ENCODE assay signal across 14 cellular contexts in genomic region chr22:27778299-27779090, GRCh38. TPM values are rescaled to one million over a fixed set of nuclear protein-coding genes. Genes with fewer than 3 reads are reported as not detected.
DNase-seq lines count a peak whose midpoint lies in the region; ATAC-seq and TF ChIP-seq lines count a peak whose summit lies in the region.
"Had no signal": no experiment of that assay in that cellular context is flagged by ENCODE, and none has a peak within 500 bp of the region (broad histone marks: within the 10 kb centered on the region; RNA-seq: fewer than 3 reads in every experiment).

No MANE protein-coding gene starts in this region.

- no peaks in the 10 kb centered on the region for H3K36me3 ChIP-seq in psoas muscle (ENCODE audit: insufficient read depth in 1 of 2, low read depth in 1 of 2)

- WGBS in psoas muscle, 3 donors = 33 to 50% (median 34%) methylated on average over 24 of the region's 24 CpGs

- H3K27me3 ChIP-seq in psoas muscle (ENCODE audit: insufficient read depth in 3 of 3, low read length in 2 of 3) = no peaks in the 10 kb centered on the region
- H3K27me3 ChIP-seq: body of pancreas had no signal

- H3K36me3 Mint-ChIP-seq in CD14-positive monocyte (no peaks in the 10 kb centered on the region), WTC11 (peaks cover 7% of the 10 kb centered on the region)
- H3K36me3 Mint-ChIP-seq in activated naive CD4-positive, alpha-beta T cell treated with anti-CD3 and anti-CD28 coated beads, Interleukin-2, amount 50 U/mL, for 72 hours = no peaks in the 10 kb centered on the region

- H3K4me1 ChIP-seq in psoas muscle = peaks cover 48% of the 10 kb centered on the region
- H3K4me1 ChIP-seq: body of pancreas had no signal

- H3K27ac ChIP-seq in psoas muscle = peak overlapping the region; percentile 94
- H3K27ac ChIP-seq: body of pancreas had no signal

- no peaks in the 10 kb centered on the region for H3K9me3 ChIP-seq in psoas muscle
- H3K9me3 ChIP-seq: body of pancreas, mucosa of descending colon had no signal

- H3K4me3 ChIP-seq in fibroblast of villous mesenchyme (ENCODE audit: low read depth, low read length) (no peak overlapping the region), psoas muscle (no peak overlapping the region)
- H3K4me3 ChIP-seq: body of pancreas, mucosa of descending colon had no signal

- H3K27me3 Mint-ChIP-seq in CD14-positive monocyte (ENCODE audit: low read depth in 3 of 3) (peaks cover 15 to 26% (median 17%) of the 10 kb centered on the region in 3 donors), WTC11 (ENCODE audit: low read depth) (no peaks in the 10 kb centered on the region)

- no peak for TF ChIP-seq CTCF in CD14-positive monocyte (IDR thresholded peaks at IDR 0.05)
- no peak for TF ChIP-seq CTCF in WTC11 (IDR thresholded peaks at IDR 0.05)
- TF ChIP-seq CTCF in fibroblast of villous mesenchyme (IDR thresholded peaks at IDR 0.05; ENCODE audit: insufficient read depth, low read depth, low read length) = no peak
- no peak for TF ChIP-seq CTCF in psoas muscle (IDR thresholded peaks at IDR 0.05)

- H3K4me1 Mint-ChIP-seq in CD14-positive monocyte (peaks cover 21% of the 10 kb centered on the region), WTC11 (peaks cover 65% of the 10 kb centered on the region)

- H3K9me3 Mint-ChIP-seq in CD14-positive monocyte = no peaks in the 10 kb centered on the region
- peaks cover 6% of the 10 kb centered on the region for H3K9me3 Mint-ChIP-seq in WTC11
- H3K9me3 Mint-ChIP-seq in activated naive CD4-positive, alpha-beta T cell treated with anti-CD3 and anti-CD28 coated beads, Interleukin-2, amount 50 U/mL, for 72 hours = no peaks in the 10 kb centered on the region
- H3K9me3 Mint-ChIP-seq: effector memory CD8-positive, alpha-beta T cell had no signal

- no peak for ATAC-seq in WTC11
- ATAC-seq in psoas muscle = peak in 1 of 4 donors; percentile 15
- no peak for ATAC-seq in activated naive CD4-positive, alpha-beta T cell treated with anti-CD3 and anti-CD28 coated beads, Interleukin-2, amount 50 U/mL, for 72 hours
- ATAC-seq: body of pancreas; effector memory CD8-positive, alpha-beta T cell; mucosa of descending colon had no signal

- DNase-seq in CD14-positive monocyte (ENCODE audit: low spot score) = no peak
- DNase-seq in WTC11 (ENCODE audit: low spot score) = no peak
- peak; percentile 77 for DNase-seq in fibroblast of villous mesenchyme (ENCODE audit: low read depth)
- peak in 1 of 2 donors; percentile 14 for DNase-seq in psoas muscle
- no peak for DNase-seq in midbrain (lab: John Stamatoyannopoulos, UW)
- DNase-seq in hippocampal formation (lab: John Stamatoyannopoulos, UW) = no peak
- no peak for DNase-seq in NCI-H2227 (lab: John Stamatoyannopoulos, UW; ENCODE audit: unreplicated experiment)
- no peak for DNase-seq in activated naive CD4-positive, alpha-beta T cell treated with anti-CD3 and anti-CD28 coated beads, Interleukin-2, amount 50 U/mL, for 72 hours (ENCODE audit: low spot score in 2 of 2)
- DNase-seq: activated effector memory CD4-positive, alpha-beta T cell treated with anti-CD3 and anti-CD28 coated beads, Interleukin-2, amount 50 U/mL, for 16 hours; body of pancreas; DMS153; effector memory CD8-positive, alpha-beta T cell; glutamatergic neuron; mucosa of descending colon had no signal

- POLR2A ChIA-PET in WTC11 (lab: Charles Lee) = interaction anchor here (0.5 kb wide), 1 partner anchor 113 kb away, joined by 3 read pairs; no protein-coding TSS in a partner anchor

- CTCF ChIA-PET in WTC11 (lab: Charles Lee) = interaction anchor here (1.0 kb wide), 1 partner anchor 26 kb away, joined by 5 read pairs; no protein-coding TSS in a partner anchor

- intact Hi-C loops in CD14-positive monocyte (cut with micrococcal nuclease) (no loop called here), psoas muscle (cut with DNase I) (no loop called here)

- peak overlapping the region; percentile 62 to 67 for H3K4me3 Mint-ChIP-seq in CD14-positive monocyte
- no peak overlapping the region for H3K4me3 Mint-ChIP-seq in WTC11
- H3K4me3 Mint-ChIP-seq: effector memory CD8-positive, alpha-beta T cell had no signal

- H3K27ac Mint-ChIP-seq in CD14-positive monocyte (peak overlapping the region in 1 of 7 donors; percentile 20), WTC11 (peak overlapping the region; percentile 82; the same call in 1 of the 2 replicates)
- no peak overlapping the region for H3K27ac Mint-ChIP-seq in activated naive CD4-positive, alpha-beta T cell treated with anti-CD3 and anti-CD28 coated beads, Interleukin-2, amount 50 U/mL, for 72 hours
- H3K27ac Mint-ChIP-seq: effector memory CD8-positive, alpha-beta T cell had no signal

TF ChIP-seq in WTC11, 78 proteins besides CTCF, POLR2A, EP300 and RAD21:
- no peak for TF ChIP-seq NFYB (CRISPR knock-in tag; conservative IDR thresholded peaks at IDR 0.05; ENCODE audit: low read depth)
- no peak for TF ChIP-seq NR3C1 (CRISPR knock-in tag; conservative IDR thresholded peaks at IDR 0.05; ENCODE audit: low read depth)
- TF ChIP-seq SOX15 (CRISPR knock-in tag; IDR thresholded peaks at IDR 0.05) = no peak
- TF ChIP-seq SMAD4 (CRISPR knock-in tag; IDR thresholded peaks at IDR 0.05) = no peak
- no peak for TF ChIP-seq STAT6 (CRISPR knock-in tag; conservative IDR thresholded peaks at IDR 0.05; ENCODE audit: low read depth)
- no peak for TF ChIP-seq ZNF423 (CRISPR knock-in tag; IDR thresholded peaks at IDR 0.05)
- TF ChIP-seq, protein P1, sequence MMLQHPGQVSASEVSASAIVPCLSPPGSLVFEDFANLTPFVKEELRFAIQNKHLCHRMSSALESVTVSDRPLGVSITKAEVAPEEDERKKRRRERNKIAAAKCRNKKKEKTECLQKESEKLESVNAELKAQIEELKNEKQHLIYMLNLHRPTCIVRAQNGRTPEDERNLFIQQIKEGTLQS (CRISPR knock-in tag; conservative IDR thresholded peaks at IDR 0.05) = no peak
- TF ChIP-seq ZNF671 (CRISPR knock-in tag; IDR thresholded peaks at IDR 0.05) = no peak
- TF ChIP-seq, protein P2, sequence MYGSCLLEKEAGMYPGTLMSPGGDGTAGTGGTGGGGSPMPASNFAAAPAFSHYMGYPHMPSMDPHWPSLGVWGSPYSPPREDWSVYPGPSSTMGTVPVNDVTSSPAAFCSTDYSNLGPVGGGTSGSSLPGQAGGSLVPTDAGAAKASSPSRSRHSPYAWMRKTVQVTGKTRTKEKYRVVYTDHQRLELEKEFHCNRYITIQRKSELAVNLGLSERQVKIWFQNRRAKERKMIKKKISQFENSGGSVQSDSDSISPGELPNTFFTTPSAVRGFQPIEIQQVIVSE (CRISPR knock-in tag; IDR thresholded peaks at IDR 0.05; ENCODE audit: borderline replicate concordance) = no peak
- TF ChIP-seq, protein P3, sequence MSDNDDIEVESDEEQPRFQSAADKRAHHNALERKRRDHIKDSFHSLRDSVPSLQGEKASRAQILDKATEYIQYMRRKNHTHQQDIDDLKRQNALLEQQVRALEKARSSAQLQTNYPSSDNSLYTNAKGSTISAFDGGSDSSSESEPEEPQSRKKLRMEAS (CRISPR knock-in tag; IDR thresholded peaks at IDR 0.05) = no peak
- no peak for TF ChIP-seq ZNF263 (CRISPR knock-in tag; IDR thresholded peaks at IDR 0.05; ENCODE audit: low read depth)
- no peak for TF ChIP-seq ZNF396 (CRISPR knock-in tag; IDR thresholded peaks at IDR 0.05; ENCODE audit: borderline replicate concordance)
TF ChIP-seq in WTC11: peak in this region for 0.

RNA-seq across cellular contexts. Expression of gene MN1, which starts 23.1 kb away (rescaled TPM):
- polyA plus RNA-seq in CD14-positive monocyte (under 1 TPM; 0.06 to 0.38 TPM), psoas muscle (10 to 100 TPM in 2 of 3 donors, 1 to 10 TPM in 1; 4.3 to 17.6 (median 14.8) TPM)
- total RNA-seq in WTC11 (2021) (16.3 to 21.3 TPM (median 16.7 TPM) in 3 replicates), fibroblast of villous mesenchyme (0.86 and 3.9 TPM in 2 replicates), psoas muscle (10 to 100 TPM in 3 of 4 donors, 1 to 10 TPM in 1; 7.3 to 39.3 (median 21.3) TPM)
- under 1 TPM; 0.14 to 0.16 TPM for total RNA-seq in activated naive CD4-positive, alpha-beta T cell treated with anti-CD3 and anti-CD28 coated beads, Interleukin-2, amount 50 U/mL, for 72 hours
